In the genomic region with DNA sequence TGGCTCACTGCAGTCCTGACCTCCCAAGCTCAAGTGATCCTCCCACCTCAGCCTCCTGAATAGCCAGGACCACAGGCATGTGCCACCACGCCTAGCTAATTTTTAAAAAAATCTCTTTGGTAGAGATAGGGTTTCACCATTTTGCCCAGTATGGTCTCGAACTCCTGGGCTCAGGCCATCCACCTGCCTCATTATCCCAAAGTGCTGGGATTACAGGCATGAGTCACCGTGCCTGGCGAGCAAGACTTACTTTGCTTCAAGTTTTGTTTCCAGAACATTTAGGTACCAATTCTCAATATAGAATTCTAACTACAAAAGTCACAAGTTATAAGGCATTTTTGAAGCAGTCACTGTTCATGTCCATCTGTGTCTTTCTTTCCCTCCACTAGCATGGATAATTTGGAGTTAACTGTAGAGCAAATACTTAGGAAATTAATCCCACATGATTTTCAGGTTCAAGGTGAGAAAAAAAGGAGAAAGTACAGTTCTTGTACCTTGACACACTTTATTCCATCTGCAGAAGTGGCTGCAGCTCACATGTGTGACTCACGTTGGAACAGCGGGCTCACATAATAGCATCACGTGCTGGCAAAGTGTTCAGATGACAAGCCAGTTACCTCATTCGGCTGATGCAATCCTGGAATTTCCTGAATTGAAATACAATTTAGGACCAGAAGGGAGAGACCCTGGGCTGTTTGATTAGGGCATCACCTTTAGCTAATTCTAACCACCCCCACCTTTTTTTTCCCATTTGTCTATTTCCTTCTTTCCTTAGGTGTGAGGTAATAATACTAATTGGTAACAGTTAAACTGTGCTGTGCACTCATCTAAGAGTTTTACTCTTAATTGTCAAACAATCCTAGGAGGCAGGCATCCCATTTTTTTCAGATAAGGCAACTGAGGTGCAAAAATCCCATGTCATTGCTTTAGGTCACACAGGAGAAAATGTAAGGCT, we compare ENCODE assay signal across 8 cellular contexts. TPM values are rescaled to one million over a fixed set of nuclear protein-coding genes. Genes with fewer than 3 reads are reported as not detected.
A peak's percentile ranks its signal among the peaks of the same experiment; 100 is the strongest.
DNase-seq lines count a peak whose midpoint lies in the region; ATAC-seq and TF ChIP-seq lines count a peak whose summit lies in the region.

No MANE protein-coding gene starts in this region.

- H3K36me3 ChIP-seq in HEK293 (ENCODE audit: control insufficient read depth in 2 of 2, insufficient read depth in 1 of 2, low read length in 2 of 2) = no peaks in the 10 kb centered on the region

- H3K27ac ChIP-seq in HEK293 (ENCODE audit: extremely low read depth, low read depth, low read length) = peak overlapping the region; percentile 78

- DNase-seq in AG08396 (ENCODE audit: low spot score) (peak; percentile 80), SK-N-DZ (ENCODE audit: low spot score) (peak; percentile 26), glomerular endothelial cell (ENCODE audit: extremely low read depth, low read depth, low spot score) (peak; percentile 83), sciatic nerve (ENCODE audit: low spot score) (peak; percentile 66), DMS79 treated with DMSO at 0.1 percent for 48 hours (lab: John Stamatoyannopoulos, UW) (no peak), GF-D8 (lab: John Stamatoyannopoulos, UW) (no peak)

- POLR2A ChIA-PET in HEK293 (lab: Yijun Ruan, JAX) = interaction anchor here (0.7 kb wide), 1 partner anchor 46 kb away, joined by 3 read pairs; no protein-coding TSS in a partner anchor

- H3K4me1 ChIP-seq in HEK293 (ENCODE audit: control insufficient read depth, insufficient read depth, low read length) = peaks cover 12% of the 10 kb centered on the region; the same call in 1 of the 2 replicates

- no peaks in the 10 kb centered on the region for H3K9me3 ChIP-seq in HEK293 (ENCODE audit: control insufficient read depth, insufficient read depth, low read depth, low read length)

- CTCF ChIA-PET in HEK293 (lab: Yijun Ruan, JAX) = interaction anchor here (0.5 to 2.8 kb wide), 5 partner anchors 8 to 451 kb away, joined by 3 to 11 read pairs (median 4); no protein-coding TSS in a partner anchor

- no peak for TF ChIP-seq CTCF in HEK293 (tag by site-specific recombination; IDR thresholded peaks at IDR 0.05)

- no peak overlapping the region for H3K4me3 ChIP-seq in HEK293 (ENCODE audit: low read depth, low read length)

- intact Hi-C loops in sciatic nerve (cut with DNase I) = loop anchor here (5.0 kb wide), 1 partner anchor 77 kb away; no protein-coding TSS in a partner anchor

- ATAC-seq in sciatic nerve (peak; percentile 91), GM21529 (IDR thresholded peaks at IDR 0.05; ENCODE audit: unreplicated experiment) (no peak)

TF ChIP-seq in HEK293, 187 proteins besides CTCF, POLR2A, EP300 and RAD21 (continues in another document):
- TF ChIP-seq ZNF132 (tag by site-specific recombination; IDR thresholded peaks at IDR 0.05; ENCODE audit: borderline replicate concordance) = no peak
- TF ChIP-seq BCL11B (tag by site-specific recombination; IDR thresholded peaks at IDR 0.05; ENCODE audit: low read depth) = no peak
- peak; percentile 89; the same call in 1 of the 2 replicates for TF ChIP-seq HOXD13 (CRISPR knock-in tag; IDR thresholded peaks at IDR 0.05; ENCODE audit: borderline replicate concordance)
- TF ChIP-seq ZFP3 (tag by site-specific recombination; IDR thresholded peaks at IDR 0.05; ENCODE audit: low read depth) = no peak
- TF ChIP-seq, protein P1, sequence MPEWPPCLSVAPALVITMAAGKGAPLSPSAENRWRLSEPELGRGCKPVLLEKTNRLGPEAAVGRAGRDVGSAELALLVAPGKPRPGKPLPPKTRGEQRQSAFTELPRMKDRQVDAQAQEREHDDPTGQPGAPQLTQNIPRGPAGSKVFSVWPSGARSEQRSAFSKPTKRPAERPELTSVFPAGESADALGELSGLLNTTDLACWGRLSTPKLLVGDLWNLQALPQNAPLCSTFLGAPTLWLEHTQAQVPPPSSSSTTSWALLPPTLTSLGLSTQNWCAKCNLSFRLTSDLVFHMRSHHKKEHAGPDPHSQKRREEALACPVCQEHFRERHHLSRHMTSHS (tag by site-specific recombination; IDR thresholded peaks at IDR 0.05) = no peak
- TF ChIP-seq ZNF837 (tag by site-specific recombination; IDR thresholded peaks at IDR 0.05) = no peak
- TF ChIP-seq IKZF3 (tag by site-specific recombination; IDR thresholded peaks at IDR 0.05) = peak; percentile 95
- no peak for TF ChIP-seq ZNF571 (tag by site-specific recombination; IDR thresholded peaks at IDR 0.05)
- TF ChIP-seq ZNF157 (tag by site-specific recombination; IDR thresholded peaks at IDR 0.05) = no peak
- no peak for TF ChIP-seq ZNF610 (tag by site-specific recombination; IDR thresholded peaks at IDR 0.05; ENCODE audit: borderline replicate concordance)
- TF ChIP-seq PRDM2 (tag by site-specific recombination; IDR thresholded peaks at IDR 0.05; ENCODE audit: borderline replicate concordance) = no peak
- no peak for TF ChIP-seq ZBTB7A (tag by site-specific recombination; IDR thresholded peaks at IDR 0.05; ENCODE audit: low read depth)
- TF ChIP-seq ZNF521 (tag by site-specific recombination; IDR thresholded peaks at IDR 0.05) = no peak
- no peak for TF ChIP-seq ZNF175 (tag by site-specific recombination; IDR thresholded peaks at IDR 0.05)
- no peak for TF ChIP-seq MYNN (tag by site-specific recombination; IDR thresholded peaks at IDR 0.05; ENCODE audit: borderline replicate concordance)
- TF ChIP-seq ZNF664 (tag by site-specific recombination; IDR thresholded peaks at IDR 0.05) = peak; percentile 49; the same call in 1 of the 2 replicates
- TF ChIP-seq GFI1B (tag by site-specific recombination; IDR thresholded peaks at IDR 0.05) = no peak
- no peak for TF ChIP-seq REST (tag by site-specific recombination; IDR thresholded peaks at IDR 0.05)

RNA-seq across cellular contexts. Expression of gene NEDD4, which starts 46.9 kb away (rescaled TPM):
- 5.7 and 6.5 TPM in 2 replicates for polyA plus RNA-seq in SK-N-DZ (2014; cell fraction: cytosol; rRNA removed)
- polyA plus RNA-seq in SK-N-DZ (2014; cell fraction: nucleus; rRNA removed) = 6.2 and 6.8 TPM in 2 replicates
- 29.3 and 39.3 TPM in 2 replicates for total RNA-seq in glomerular endothelial cell
- 25.1 TPM for total RNA-seq in sciatic nerve

Comparison
In these comparisons a context has a peak if more than half of its experiments do, and no peak if none do; other contexts are left out.
1. DNase-seq: peak in AG08396 (single experiment), SK-N-DZ (single experiment), glomerular endothelial cell (single experiment) and sciatic nerve (single experiment); none in DMS79 treated with DMSO at 0.1 percent for 48 hours (single experiment) and GF-D8 (single experiment).